ENCODE assay signal across 9 cellular contexts in the genomic region with DNA sequence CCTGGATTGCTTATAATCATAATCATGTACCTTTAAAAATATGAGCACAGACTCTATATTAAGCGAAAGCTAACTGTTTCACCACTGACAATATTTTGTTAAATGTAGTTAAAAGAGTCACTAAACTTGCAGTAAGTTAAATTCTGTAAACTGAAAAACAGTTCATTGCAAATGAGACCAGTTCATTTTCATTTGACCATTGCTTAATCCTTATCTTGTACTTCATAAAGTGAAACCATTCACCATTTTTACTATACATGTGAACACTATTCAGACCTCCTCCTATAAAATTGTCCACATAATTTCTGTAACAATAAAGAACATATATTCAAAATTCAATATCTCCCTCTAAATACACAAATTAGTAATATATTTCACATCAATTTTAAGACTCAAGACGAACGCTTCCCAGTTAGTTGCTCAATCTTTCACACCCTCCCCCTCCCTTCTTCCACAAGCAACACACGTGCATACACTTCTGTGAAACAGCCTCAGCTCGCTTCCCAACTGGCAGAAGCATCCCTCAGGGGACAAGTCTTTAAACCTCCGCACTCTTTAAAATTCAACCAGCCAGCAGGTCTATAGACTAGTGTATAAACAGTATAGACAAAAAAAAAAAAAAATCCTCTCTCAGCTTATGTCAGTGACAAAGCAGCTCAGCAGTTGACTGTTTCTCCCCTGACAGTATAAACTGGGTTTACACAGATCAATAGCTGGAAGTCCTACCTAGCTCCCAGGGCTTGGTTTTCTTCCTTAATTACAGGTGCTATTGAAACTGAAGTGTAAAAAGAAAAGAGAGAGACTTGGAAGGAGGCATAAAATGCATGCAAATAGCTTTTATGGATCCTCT.
DNase-seq lines count a peak whose midpoint lies in the region; TF ChIP-seq lines count a peak whose summit lies in the region.
"Had no signal": no experiment of that assay in that cellular context is flagged by ENCODE, and none has a peak within 500 bp of the region (broad histone marks: within the 10 kb centered on the region; RNA-seq: fewer than 3 reads in every experiment).

No MANE protein-coding gene starts in this region.

- H3K9me3 ChIP-seq in BE2C (no peaks in the 10 kb centered on the region), colonic mucosa (no peaks in the 10 kb centered on the region), muscle layer of duodenum (ENCODE audit: control insufficient read depth in 1 of 2, low read length in 2 of 2) (no peaks in the 10 kb centered on the region), OCI-LY7 (ENCODE audit: low read length) (no peaks in the 10 kb centered on the region)

- H3K4me1 ChIP-seq in BE2C, result peaks cover 49% of the 10 kb centered on the region
- H3K4me1 ChIP-seq in colonic mucosa, result no peaks in the 10 kb centered on the region
- H3K4me1 ChIP-seq in muscle layer of duodenum (ENCODE audit: control insufficient read depth in 1 of 2, insufficient read depth in 2 of 2, low read length in 2 of 2), result no peaks in the 10 kb centered on the region
- H3K4me1 ChIP-seq in OCI-LY7 (ENCODE audit: insufficient read depth, low read length, poor library complexity, severe bottlenecking), result no peaks in the 10 kb centered on the region

- CTCF ChIA-PET in OCI-LY7 (lab: Charles Lee; ENCODE audit: unreplicated experiment), result no interaction called here
- CTCF ChIA-PET in GM10248 (lab: Yijun Ruan, JAX), result interaction anchor here (0.7 to 2.4 kb wide), 3 partner anchors 9 to 29 kb away, joined by 3 to 10 read pairs (median 3); no protein-coding TSS in a partner anchor

- H3K27me3 ChIP-seq in BE2C (no peaks in the 10 kb centered on the region), colonic mucosa (no peaks in the 10 kb centered on the region), muscle layer of duodenum (ENCODE audit: low read depth, low read length) (no peaks in the 10 kb centered on the region)

- no peak overlapping the region; the same call in 1 of the 2 replicates for H3K4me2 ChIP-seq in OCI-LY7 (ENCODE audit: low read length)

- DNase-seq in BE2C (peak; percentile 56), NCI-H1930 (lab: John Stamatoyannopoulos, UW) (peak; percentile 14 to 18), colonic mucosa (peak; percentile 25), OCI-LY7 (ENCODE audit: low spot score) (no peak), GM10248 (ENCODE audit: extremely low spot score) (no peak), midbrain (lab: John Stamatoyannopoulos, UW) (no peak)
- DNase-seq in effector CD8-positive, alpha-beta T cell (lab: John Stamatoyannopoulos, UW), result no peak
- DNase-seq: activated CD4-positive, alpha-beta T cell treated with anti-CD3 and anti-CD28 coated beads for 36 hours had no signal

- H3K79me2 ChIP-seq in OCI-LY7 (ENCODE audit: insufficient read depth, low read depth, low read length), result no peaks in the 10 kb centered on the region

- intact Hi-C loops in colonic mucosa (cut with DNase I) (no loop called here), OCI-LY7 (cut with micrococcal nuclease; ENCODE audit: unreplicated experiment) (no loop called here)

- no peak overlapping the region for H2AFZ ChIP-seq in OCI-LY7 (ENCODE audit: low read length)

- POLR2A ChIA-PET in OCI-LY7 (lab: Charles Lee), result interaction anchor here (0.6 to 1.3 kb wide), 10 partner anchors 9 to 219 kb away, joined by 3 to 4 read pairs (median 3); no protein-coding TSS in a partner anchor
- POLR2A ChIA-PET in GM10248 (lab: Yijun Ruan, JAX), result no interaction called here

- H3K36me3 ChIP-seq in BE2C, result no peaks in the 10 kb centered on the region
- H3K36me3 ChIP-seq in colonic mucosa, result no peaks in the 10 kb centered on the region
- no peaks in the 10 kb centered on the region for H3K36me3 ChIP-seq in muscle layer of duodenum (ENCODE audit: control insufficient read depth in 1 of 2, insufficient read depth in 2 of 2, low read length in 2 of 2)
- H3K36me3 ChIP-seq in OCI-LY7 (ENCODE audit: insufficient read depth, low read length), result no peaks in the 10 kb centered on the region

- H3K9ac ChIP-seq in colonic mucosa (ENCODE audit: low read depth in 2 of 2, low read length in 2 of 2), result no peak overlapping the region

- TF ChIP-seq CTCF in BE2C (IDR thresholded peaks at IDR 0.05; ENCODE audit: low read depth, low read length), result no peak
- TF ChIP-seq CTCF in colonic mucosa (IDR thresholded peaks at IDR 0.05), result no peak
- TF ChIP-seq CTCF in OCI-LY7 (conservative IDR thresholded peaks at IDR 0.05; ENCODE audit: low read length), result no peak
- TF ChIP-seq CTCF in GM10248 (IDR thresholded peaks at IDR 0.05; ENCODE audit: control extremely low read depth, extremely low read depth, low read depth, missing control alignments), result no peak

- BruUV-seq in OCI-LY7 (replicated peaks; lab: Mats Ljungman, UMichigan), result no TSS peak

- H3K4me3 ChIP-seq in BE2C (ENCODE audit: low read depth, low read length), result peak overlapping the region; percentile 41
- no peak overlapping the region for H3K4me3 ChIP-seq in colonic mucosa
- H3K4me3 ChIP-seq in muscle layer of duodenum (ENCODE audit: low read depth in 1 of 2, low read length in 2 of 2), result peak overlapping the region; percentile 35 to 42
- no peak overlapping the region for H3K4me3 ChIP-seq in OCI-LY7 (ENCODE audit: low read depth, low read length, poor library complexity, severe bottlenecking)

- H3K9me2 ChIP-seq in OCI-LY7 (ENCODE audit: insufficient read depth, low read length), result no peaks in the 10 kb centered on the region

- peaks cover 9% of the 10 kb centered on the region; the same call in 1 of the 2 replicates for H4K20me1 ChIP-seq in OCI-LY7 (ENCODE audit: insufficient read depth, low read length)

- no peak overlapping the region for H3K27ac ChIP-seq in colonic mucosa
- H3K27ac ChIP-seq in muscle layer of duodenum (ENCODE audit: low read length), result no peak overlapping the region
- H3K27ac ChIP-seq in OCI-LY7 (ENCODE audit: low read depth, low read length, poor library complexity, severe bottlenecking), result no peak overlapping the region

Comparison
In these comparisons a context has a peak if more than half of its experiments do, and no peak if none do; other contexts are left out.
1. DNase-seq: peak in BE2C (single experiment), NCI-H1930 (2 of 2) and colonic mucosa (single experiment); none in OCI-LY7 (single experiment), effector CD8-positive, alpha-beta T cell (single experiment), GM10248 (single experiment) and midbrain (single experiment).
2. H3K4me3 ChIP-seq: peak in BE2C (single experiment) and muscle layer of duodenum (2 of 2); none in colonic mucosa (single experiment) and OCI-LY7 (single experiment).